In the genomic region with DNA sequence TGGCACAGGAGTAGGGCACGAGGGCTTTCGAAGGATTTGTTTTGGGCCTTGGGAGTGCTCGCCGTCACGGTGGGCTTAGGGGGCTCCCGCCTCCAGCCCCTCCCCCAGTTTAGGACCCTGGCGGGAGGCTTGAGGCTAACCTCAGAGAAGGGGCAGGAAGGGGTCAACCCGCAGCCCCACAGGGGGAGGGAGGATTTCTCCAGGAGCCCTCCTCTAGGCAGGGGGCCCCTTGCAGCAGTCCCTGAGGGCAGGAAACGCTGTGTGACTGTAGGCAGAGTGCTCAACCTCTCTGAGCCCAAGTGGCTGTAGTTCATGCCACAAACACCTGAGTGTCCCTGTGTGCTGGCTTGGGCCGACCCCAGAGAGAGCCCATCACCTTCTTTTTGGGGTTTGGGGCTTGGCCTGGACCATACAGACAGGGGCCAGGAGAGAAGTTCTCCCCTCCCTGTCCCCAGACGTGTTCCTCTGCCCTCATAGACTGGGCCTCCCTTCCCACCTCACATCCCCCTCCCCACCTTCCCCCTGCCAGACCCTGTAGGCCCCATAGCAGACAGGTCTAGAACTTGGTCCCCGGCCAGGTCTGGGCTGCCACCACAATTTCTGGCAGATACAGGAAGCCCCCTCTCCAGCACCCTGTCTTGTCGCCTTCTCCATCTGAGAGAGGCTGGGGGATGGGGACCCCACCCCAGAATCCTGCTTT, we compare ENCODE assay signal across 8 cellular contexts. TPM values are rescaled to one million over a fixed set of nuclear protein-coding genes. Genes with fewer than 3 reads are reported as not detected.
DNase-seq lines count a peak whose midpoint lies in the region; ATAC-seq and TF ChIP-seq lines count a peak whose summit lies in the region.

No MANE protein-coding gene starts in this region.

- peak overlapping the region; percentile 52 for H2AK9ac ChIP-seq in IMR-90 (replicated peaks; ENCODE audit: low read depth, low read length, poor library complexity)

- TF ChIP-seq CTCF in IMR-90 (conservative IDR thresholded peaks at IDR 0.05; ENCODE audit: low read depth, low read length) = no peak

- H3K9ac ChIP-seq in BLaER1 = peak overlapping the region; percentile 68
- no peak overlapping the region for H3K9ac ChIP-seq in IMR-90 (ENCODE audit: low read depth, low read length)

- H3K27me3 Mint-ChIP-seq in natural killer cell treated with Interleukin-12 subunit alpha and Interleukin-12 subunit beta and Interleukin-15 and Interleukin-18, amount 100 ng/mL, for 72 hours = no peaks in the 10 kb centered on the region

- CTCF ChIA-PET in IMR-90 (lab: Yijun Ruan, JAX) = no interaction called here

- peak overlapping the region; percentile 85 for H3K27ac ChIP-seq in BLaER1
- H3K27ac ChIP-seq in IMR-90 (ENCODE audit: insufficient read depth, low read length) = no peak overlapping the region
- H3K27ac ChIP-seq in caudate nucleus (ENCODE audit: low read depth, low read length) = peak overlapping the region; percentile 82

- H3K4ac ChIP-seq in IMR-90 (ENCODE audit: low read depth, low read length) = 0 out of 2 replicates have a peak overlapping the region, but pooled peaks have one; percentile 18

- H4K5ac ChIP-seq in IMR-90 (ENCODE audit: low read depth, low read length) = no peak overlapping the region

- H3K4me3 Mint-ChIP-seq in natural killer cell treated with Interleukin-12 subunit alpha and Interleukin-12 subunit beta and Interleukin-15 and Interleukin-18, amount 100 ng/mL, for 72 hours = peak overlapping the region; percentile 6

- dilution Hi-C loops in IMR-90 (cut with HindIII; ENCODE audit: low sequenced_read_pairs, unreplicated experiment) = no loop called here

- no peaks in the 10 kb centered on the region for H3K9me3 ChIP-seq in BLaER1
- no peaks in the 10 kb centered on the region for H3K9me3 ChIP-seq in IMR-90 (ENCODE audit: control insufficient read depth, insufficient read depth, low read length)

- no peak overlapping the region for H4K91ac ChIP-seq in IMR-90 (ENCODE audit: insufficient read depth, low read depth, low read length)

- in situ Hi-C loops in IMR-90 (cut with MboI; ENCODE audit: low sequenced_read_pairs) = no loop called here

- no peak for ATAC-seq in IMR-90 (ENCODE audit: low read depth)
- peak in 1 of 2 donors; percentile 6 for ATAC-seq in natural killer cell treated with Interleukin-12 subunit alpha and Interleukin-12 subunit beta and Interleukin-15 and Interleukin-18, amount 100 ng/mL, for 72 hours
- no peak for ATAC-seq in GM21515 (IDR thresholded peaks at IDR 0.05; ENCODE audit: unreplicated experiment)

- no peaks in the 10 kb centered on the region for H3K36me3 Mint-ChIP-seq in natural killer cell treated with Interleukin-12 subunit alpha and Interleukin-12 subunit beta and Interleukin-15 and Interleukin-18, amount 100 ng/mL, for 72 hours

- no peak for DNase-seq in IMR-90
- DNase-seq in caudate nucleus (lab: John Stamatoyannopoulos, UW) = no peak
- no peak for DNase-seq in natural killer cell treated with Interleukin-12 subunit alpha and Interleukin-12 subunit beta and Interleukin-15 and Interleukin-18, amount 100 ng/mL, for 72 hours (ENCODE audit: low spot score)
- DNase-seq in NCI-H526 (lab: John Stamatoyannopoulos, UW) = no peak
- DNase-seq in NCI-H2081 treated with DMSO at 0.1 percent for 48 hours (lab: John Stamatoyannopoulos, UW) = no peak
- no peak for DNase-seq in COLO668 (lab: John Stamatoyannopoulos, UW; ENCODE audit: unreplicated experiment)

- TF ChIP-seq RAD21 in IMR-90 (IDR thresholded peaks at IDR 0.05; ENCODE audit: low read length) = no peak

- H3K4me3 ChIP-seq in BLaER1 = peak overlapping the region; percentile 58
- no peak overlapping the region for H3K4me3 ChIP-seq in IMR-90 (ENCODE audit: insufficient read depth, low read depth, low read length)

- POLR2A ChIA-PET in IMR-90 (lab: Charles Lee; ENCODE audit: unreplicated experiment) = interaction anchor here (1.0 kb wide), 1 partner anchor 8 kb away, joined by 3 read pairs; no protein-coding TSS in a partner anchor

- H2AK5ac ChIP-seq in IMR-90 (ENCODE audit: low read depth, low read length) = peak overlapping the region; percentile 76; the same call in 1 of the 2 replicates

- no CpG with 5 or more reads among the region's 13 CpGs for WGBS in IMR-90 (ENCODE audit: extremely low coverage in 2 of 2, insufficient read length in 1 of 2), 2 experiments

- H3K9me3 Mint-ChIP-seq in natural killer cell treated with Interleukin-12 subunit alpha and Interleukin-12 subunit beta and Interleukin-15 and Interleukin-18, amount 100 ng/mL, for 72 hours = no peaks in the 10 kb centered on the region

- no peak overlapping the region for H3K18ac ChIP-seq in IMR-90 (ENCODE audit: low read depth, low read length)

- H3K27me3 ChIP-seq in BLaER1 (no peaks in the 10 kb centered on the region), IMR-90 (ENCODE audit: control insufficient read depth, insufficient read depth, low read length) (no peaks in the 10 kb centered on the region)

- H2BK15ac ChIP-seq in IMR-90 (ENCODE audit: low read depth, low read length) = no peak overlapping the region

- H3K27ac Mint-ChIP-seq in natural killer cell treated with Interleukin-12 subunit alpha and Interleukin-12 subunit beta and Interleukin-15 and Interleukin-18, amount 100 ng/mL, for 72 hours = peak overlapping the region in 1 of 2 donors; percentile 51

- no peak overlapping the region for H2BK20ac ChIP-seq in IMR-90 (ENCODE audit: low read depth, low read length)

- no peak for TF ChIP-seq POLR2A in IMR-90 (IDR thresholded peaks at IDR 0.05; ENCODE audit: low read depth, low read length)

- H3K4me2 ChIP-seq in BLaER1 (peak overlapping the region; percentile 98), IMR-90 (ENCODE audit: low read depth, low read length) (no peak overlapping the region; the same call in 1 of the 2 replicates)

- H3K36me3 ChIP-seq in BLaER1 = peaks cover 14% of the 10 kb centered on the region; the same call in 1 of the 2 replicates
- no peaks in the 10 kb centered on the region; the same call in 1 of the 2 replicates for H3K36me3 ChIP-seq in IMR-90 (ENCODE audit: control insufficient read depth, insufficient read depth, low read length)

- H4K8ac ChIP-seq in IMR-90 (ENCODE audit: low read depth in 2 of 2, low read length in 2 of 2) = no peak overlapping the region; a peak in 1 of 4 replicates

- no peak overlapping the region for H3K14ac ChIP-seq in IMR-90 (replicated peaks; ENCODE audit: low read depth, low read length)

- no peak overlapping the region for H2BK120ac ChIP-seq in IMR-90 (ENCODE audit: low read depth, low read length)

- H3K4me1 ChIP-seq in BLaER1 = peaks cover 85% of the 10 kb centered on the region
- peaks cover 19% of the 10 kb centered on the region for H3K4me1 ChIP-seq in IMR-90 (ENCODE audit: control insufficient read depth, insufficient read depth, low read length)

- H3K79me1 ChIP-seq in IMR-90 (ENCODE audit: low read depth in 1 of 2, low read length in 2 of 2) = peaks cover 9 to 55% of the 10 kb centered on the region in 2 experiments; a peak in 3 of 4 replicates

- peaks cover 4 to 13% of the 10 kb centered on the region in 2 donors for H3K4me1 Mint-ChIP-seq in natural killer cell treated with Interleukin-12 subunit alpha and Interleukin-12 subunit beta and Interleukin-15 and Interleukin-18, amount 100 ng/mL, for 72 hours (ENCODE audit: low read depth in 2 of 2)

- no peak overlapping the region for H2BK5ac ChIP-seq in IMR-90 (ENCODE audit: low read depth, low read length, poor library complexity, severe bottlenecking)

- H3K9me1 ChIP-seq in IMR-90 (ENCODE audit: insufficient read depth, low read length) = peaks cover 15% of the 10 kb centered on the region

- intact Hi-C loops in IMR-90 (cut with micrococcal nuclease) = no loop called here

- H3K23ac ChIP-seq in IMR-90 (ENCODE audit: low read depth, low read length) = no peak overlapping the region

- BruUV-seq in IMR-90 (replicated peaks; lab: Mats Ljungman, UMichigan) = no TSS peak

- H4K20me1 ChIP-seq in BLaER1 = peaks cover 45% of the 10 kb centered on the region
- H4K20me1 ChIP-seq in IMR-90 (ENCODE audit: insufficient read depth, low read length) = peaks cover 37% of the 10 kb centered on the region

- peak overlapping the region; percentile 18 for H2AFZ ChIP-seq in IMR-90 (replicated peaks; ENCODE audit: low read length, poor library complexity)

- no peak overlapping the region for H3K56ac ChIP-seq in IMR-90 (ENCODE audit: extremely low read depth, insufficient read depth, low read length)

TF ChIP-seq in IMR-90, 13 proteins besides CTCF, POLR2A, EP300 and RAD21:
- TF ChIP-seq CEBPB (IDR thresholded peaks at IDR 0.05; ENCODE audit: low read depth, low read length) (no peak), RFX5 (IDR thresholded peaks at IDR 0.05; ENCODE audit: low read depth, low read length) (no peak), CHD1 (IDR thresholded peaks at IDR 0.05; ENCODE audit: low read depth, low read length) (no peak), BHLHE40 (IDR thresholded peaks at IDR 0.05; ENCODE audit: low read depth, low read length) (no peak), MAFK (IDR thresholded peaks at IDR 0.05; ENCODE audit: low read depth, low read length) (no peak)
TF ChIP-seq in IMR-90: peak in this region for 0.

RNA-seq across cellular contexts. Expression of a gene that starts 8.1 kb away (rescaled TPM):
- total RNA-seq in IMR-90 (2012; rRNA removed) = 3.4 and 3.9 TPM in 2 replicates
- polyA plus RNA-seq in IMR-90 (2012; rRNA removed) = 24.7 and 29.4 TPM in 2 replicates
- 12.2 and 29.5 TPM in 2 replicates for polyA plus RNA-seq in IMR-90 (2012; cell fraction: cytosol; rRNA removed)
- 118 and 248 TPM in 2 replicates for polyA plus RNA-seq in IMR-90 (2012; cell fraction: nucleus; rRNA removed; ENCODE audit: low replicate concordance)
- 10 to 100 TPM; 19.0 to 25.6 TPM for total RNA-seq in natural killer cell treated with Interleukin-12 subunit alpha and Interleukin-12 subunit beta and Interleukin-15 and Interleukin-18, amount 100 ng/mL, for 72 hours

RNA-seq across cellular contexts. Expression of a gene that starts 10.7 kb away (rescaled TPM):
- 13.3 and 14.9 TPM in 2 replicates for total RNA-seq in IMR-90 (2012; rRNA removed)
- polyA plus RNA-seq in IMR-90 (2012; rRNA removed) = 39.7 and 48.1 TPM in 2 replicates
- polyA plus RNA-seq in IMR-90 (2012; cell fraction: cytosol; rRNA removed) = 36.0 and 75.3 TPM in 2 replicates
- polyA plus RNA-seq in IMR-90 (2012; cell fraction: nucleus; rRNA removed; ENCODE audit: low replicate concordance) = 110 and 323 TPM in 2 replicates
- 100 to 1,000 TPM; 112 to 271 TPM for total RNA-seq in natural killer cell treated with Interleukin-12 subunit alpha and Interleukin-12 subunit beta and Interleukin-15 and Interleukin-18, amount 100 ng/mL, for 72 hours

RNA-seq across cellular contexts. Expression of a gene that starts 32.4 kb away (rescaled TPM):
- total RNA-seq in IMR-90 (2012; rRNA removed) = not detected in 2 replicates
- 0.03 TPM in 1 of 2 replicates, not detected in the other for polyA plus RNA-seq in IMR-90 (2012; rRNA removed)
- 0.08 and 0.09 TPM in 2 replicates for polyA plus RNA-seq in IMR-90 (2012; cell fraction: cytosol; rRNA removed)
- 0.08 TPM in 1 of 2 replicates, not detected in the other for polyA plus RNA-seq in IMR-90 (2012; cell fraction: nucleus; rRNA removed; ENCODE audit: low replicate concordance)
- not detected for total RNA-seq in natural killer cell treated with Interleukin-12 subunit alpha and Interleukin-12 subunit beta and Interleukin-15 and Interleukin-18, amount 100 ng/mL, for 72 hours

RNA-seq across cellular contexts. Expression of a gene that starts 43.9 kb away (rescaled TPM):
- total RNA-seq in IMR-90 (2012; rRNA removed) = 5.6 and 10.3 TPM in 2 replicates
- 43.5 and 49.8 TPM in 2 replicates for polyA plus RNA-seq in IMR-90 (2012; rRNA removed)
- 84.3 and 176 TPM in 2 replicates for polyA plus RNA-seq in IMR-90 (2012; cell fraction: cytosol; rRNA removed)
- polyA plus RNA-seq in IMR-90 (2012; cell fraction: nucleus; rRNA removed; ENCODE audit: low replicate concordance) = 56.9 and 109 TPM in 2 replicates
- total RNA-seq in natural killer cell treated with Interleukin-12 subunit alpha and Interleukin-12 subunit beta and Interleukin-15 and Interleukin-18, amount 100 ng/mL, for 72 hours = under 1 TPM in 1 of 2 donors, not detected in 1; 0.71 TPM
